8 cellular contexts compared by ENCODE assay signal in the genomic region with DNA sequence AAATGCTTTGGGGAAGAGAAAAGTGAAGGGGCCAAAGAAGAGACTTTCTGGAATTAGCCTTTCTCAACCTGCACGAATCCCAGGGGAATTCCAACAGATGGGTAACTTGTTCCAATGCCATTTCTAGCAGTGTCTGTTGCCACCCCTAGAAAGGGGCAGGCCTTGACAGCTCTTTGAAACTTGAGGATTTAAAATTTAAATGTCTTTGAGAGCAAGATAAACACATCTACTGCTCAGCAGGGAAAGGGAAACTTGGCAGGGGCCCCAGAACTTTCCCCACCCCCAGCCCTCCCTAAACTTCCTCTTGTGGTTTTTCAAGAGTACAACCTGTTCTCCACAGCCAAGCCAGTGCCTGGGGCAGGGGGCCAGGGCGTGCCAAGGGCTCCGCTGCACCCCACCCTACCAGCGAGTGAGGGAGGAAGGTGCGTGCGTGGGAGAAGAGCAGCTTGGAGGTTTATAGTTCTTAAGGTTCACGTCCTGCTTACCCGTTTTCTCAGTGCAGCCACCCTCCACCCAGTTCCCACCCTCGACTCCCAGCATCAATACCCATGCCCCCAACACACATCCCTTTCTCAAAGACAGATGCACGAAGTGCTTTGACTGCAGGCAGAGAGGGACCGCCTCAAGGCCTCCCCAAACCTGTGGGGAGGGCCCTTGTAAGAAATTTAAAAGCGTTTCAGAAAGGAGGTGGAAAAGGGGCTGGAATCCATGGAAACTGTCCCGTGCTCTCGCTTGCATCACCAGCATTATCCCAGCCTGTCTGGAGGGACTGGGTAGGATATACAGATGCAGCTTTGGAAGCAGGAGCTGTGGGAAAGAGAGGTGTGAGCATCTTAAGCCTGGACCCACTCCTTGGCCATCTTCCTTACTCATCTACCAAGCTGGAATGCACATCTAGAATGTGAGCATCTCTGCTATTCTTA. TPM values are rescaled to one million over a fixed set of nuclear protein-coding genes. Genes with fewer than 3 reads are reported as not detected.
DNase-seq lines count a peak whose midpoint lies in the region; ATAC-seq and TF ChIP-seq lines count a peak whose summit lies in the region.

No MANE protein-coding gene starts in this region.

- peak overlapping the region; percentile 71 to 82 for H3K4me3 Mint-ChIP-seq in CD14-positive monocyte
- peak overlapping the region; percentile 95 for H3K4me3 Mint-ChIP-seq in activated naive CD8-positive, alpha-beta T cell treated with anti-CD3 and anti-CD28 coated beads for 36 hours

- intact Hi-C loops in CD14-positive monocyte (cut with micrococcal nuclease): loop anchor here (2.0 to 5.0 kb wide), 4 partner anchors 108 to 199 kb away; a partner anchor contains a TSS
- intact Hi-C loops in heart left ventricle (cut with DNase I): loop anchor here in 9 of 10 donors (1.0 to 10.0 kb wide), 11 partner anchors 105 to 681 kb away; a partner anchor contains a TSS
- intact Hi-C loops in posterior cingulate gyrus (cut with DNase I): loop anchor here (2.0 kb wide), 1 partner anchor 105 kb away; a partner anchor contains a TSS

- peak overlapping the region in 9 of 12 donors; percentile 29 to 87 (median 74) for H3K4me3 ChIP-seq in heart left ventricle

- DNase-seq in CD14-positive monocyte (ENCODE audit: low spot score) (peak; percentile 62), SIG-M5 treated with dmso at 0.1 percent for 504 hours (lab: John Stamatoyannopoulos, UW; ENCODE audit: unreplicated experiment) (peak; percentile 80), heart left ventricle (peak; percentile 88 to 97 (median 92)), posterior cingulate gyrus (peak; percentile 40 to 90 (median 63))
- peak; percentile 78 for DNase-seq in activated naive CD8-positive, alpha-beta T cell treated with anti-CD3 and anti-CD28 coated beads for 36 hours

- H3K36me3 ChIP-seq in heart left ventricle: no peaks in the 10 kb centered on the region

- no peak; the same call in 1 of the 2 replicates for TF ChIP-seq EP300 in Ishikawa (IDR thresholded peaks at IDR 0.05; ENCODE audit: borderline replicate concordance)

- H3K27ac Mint-ChIP-seq in CD14-positive monocyte: peak overlapping the region; percentile 50 to 86 (median 80)
- H3K27ac Mint-ChIP-seq in activated naive CD8-positive, alpha-beta T cell treated with anti-CD3 and anti-CD28 coated beads for 36 hours: peak overlapping the region; percentile 86

- H3K9me3 Mint-ChIP-seq in CD14-positive monocyte: peaks cover 0 to 2% (median 0%) of the 10 kb centered on the region in 7 donors
- no peaks in the 10 kb centered on the region for H3K9me3 Mint-ChIP-seq in activated naive CD8-positive, alpha-beta T cell treated with anti-CD3 and anti-CD28 coated beads for 36 hours

- H3K4me1 ChIP-seq in heart left ventricle: peaks cover 16 to 90% (median 66%) of the 10 kb centered on the region in 12 donors

- peaks cover 77% of the 10 kb centered on the region for H3K4me1 Mint-ChIP-seq in CD14-positive monocyte
- peaks cover 81% of the 10 kb centered on the region for H3K4me1 Mint-ChIP-seq in activated naive CD8-positive, alpha-beta T cell treated with anti-CD3 and anti-CD28 coated beads for 36 hours

- H3K27me3 Mint-ChIP-seq in CD14-positive monocyte (ENCODE audit: low read depth in 3 of 3): peaks cover 7 to 28% (median 11%) of the 10 kb centered on the region in 3 donors
- H3K27me3 Mint-ChIP-seq in activated naive CD8-positive, alpha-beta T cell treated with anti-CD3 and anti-CD28 coated beads for 36 hours: no peaks in the 10 kb centered on the region

- no peak for TF ChIP-seq RAD21 in Ishikawa (IDR thresholded peaks at IDR 0.05; ENCODE audit: low read depth)

- peaks cover 0 to 3% of the 10 kb centered on the region in 2 donors for H3K36me3 Mint-ChIP-seq in CD14-positive monocyte
- peaks cover 8% of the 10 kb centered on the region for H3K36me3 Mint-ChIP-seq in activated naive CD8-positive, alpha-beta T cell treated with anti-CD3 and anti-CD28 coated beads for 36 hours

- 6 to 12% (median 8%) methylated on average over 14 of the region's 14 CpGs for WGBS in heart left ventricle, 4 donors

- no peaks in the 10 kb centered on the region for H3K9me3 ChIP-seq in heart left ventricle

- no peaks in the 10 kb centered on the region for H3K27me3 ChIP-seq in heart left ventricle

- peak in 1 of 2 donors; percentile 41 for TF ChIP-seq POLR2A in heart left ventricle (IDR thresholded peaks at IDR 0.05)

- H3K27ac ChIP-seq in heart left ventricle: peak overlapping the region; percentile 81 to 98 (median 93)

- TF ChIP-seq CTCF in CD14-positive monocyte (IDR thresholded peaks at IDR 0.05) (no peak), heart left ventricle (IDR thresholded peaks at IDR 0.05) (peak in 1 of 12 donors; percentile 10)

- peak; percentile 75 to 82 (median 75) for ATAC-seq in heart left ventricle
- ATAC-seq in HG03097 (IDR thresholded peaks at IDR 0.05; ENCODE audit: low FRiP score, unreplicated experiment): no peak
- no peak for ATAC-seq in GM18511 (IDR thresholded peaks at IDR 0.05; ENCODE audit: unreplicated experiment)

TF ChIP-seq in Ishikawa, 13 proteins besides CTCF, POLR2A, EP300 and RAD21:
- TF ChIP-seq NFIC (IDR thresholded peaks at IDR 0.05): peak; percentile 96
- peak; percentile 81 for TF ChIP-seq TCF12 (IDR thresholded peaks at IDR 0.05; ENCODE audit: low read depth)
- TF ChIP-seq TAF1 (IDR thresholded peaks at IDR 0.05; ENCODE audit: low read depth): no peak
- TF ChIP-seq, protein P1, sequence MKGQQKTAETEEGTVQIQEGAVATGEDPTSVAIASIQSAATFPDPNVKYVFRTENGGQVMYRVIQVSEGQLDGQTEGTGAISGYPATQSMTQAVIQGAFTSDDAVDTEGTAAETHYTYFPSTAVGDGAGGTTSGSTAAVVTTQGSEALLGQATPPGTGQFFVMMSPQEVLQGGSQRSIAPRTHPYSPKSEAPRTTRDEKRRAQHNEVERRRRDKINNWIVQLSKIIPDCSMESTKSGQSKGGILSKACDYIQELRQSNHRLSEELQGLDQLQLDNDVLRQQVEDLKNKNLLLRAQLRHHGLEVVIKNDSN (IDR thresholded peaks at IDR 0.05): no peak
- TF ChIP-seq YY1 (IDR thresholded peaks at IDR 0.05; ENCODE audit: low read depth): no peak
- TF ChIP-seq, protein P2, sequence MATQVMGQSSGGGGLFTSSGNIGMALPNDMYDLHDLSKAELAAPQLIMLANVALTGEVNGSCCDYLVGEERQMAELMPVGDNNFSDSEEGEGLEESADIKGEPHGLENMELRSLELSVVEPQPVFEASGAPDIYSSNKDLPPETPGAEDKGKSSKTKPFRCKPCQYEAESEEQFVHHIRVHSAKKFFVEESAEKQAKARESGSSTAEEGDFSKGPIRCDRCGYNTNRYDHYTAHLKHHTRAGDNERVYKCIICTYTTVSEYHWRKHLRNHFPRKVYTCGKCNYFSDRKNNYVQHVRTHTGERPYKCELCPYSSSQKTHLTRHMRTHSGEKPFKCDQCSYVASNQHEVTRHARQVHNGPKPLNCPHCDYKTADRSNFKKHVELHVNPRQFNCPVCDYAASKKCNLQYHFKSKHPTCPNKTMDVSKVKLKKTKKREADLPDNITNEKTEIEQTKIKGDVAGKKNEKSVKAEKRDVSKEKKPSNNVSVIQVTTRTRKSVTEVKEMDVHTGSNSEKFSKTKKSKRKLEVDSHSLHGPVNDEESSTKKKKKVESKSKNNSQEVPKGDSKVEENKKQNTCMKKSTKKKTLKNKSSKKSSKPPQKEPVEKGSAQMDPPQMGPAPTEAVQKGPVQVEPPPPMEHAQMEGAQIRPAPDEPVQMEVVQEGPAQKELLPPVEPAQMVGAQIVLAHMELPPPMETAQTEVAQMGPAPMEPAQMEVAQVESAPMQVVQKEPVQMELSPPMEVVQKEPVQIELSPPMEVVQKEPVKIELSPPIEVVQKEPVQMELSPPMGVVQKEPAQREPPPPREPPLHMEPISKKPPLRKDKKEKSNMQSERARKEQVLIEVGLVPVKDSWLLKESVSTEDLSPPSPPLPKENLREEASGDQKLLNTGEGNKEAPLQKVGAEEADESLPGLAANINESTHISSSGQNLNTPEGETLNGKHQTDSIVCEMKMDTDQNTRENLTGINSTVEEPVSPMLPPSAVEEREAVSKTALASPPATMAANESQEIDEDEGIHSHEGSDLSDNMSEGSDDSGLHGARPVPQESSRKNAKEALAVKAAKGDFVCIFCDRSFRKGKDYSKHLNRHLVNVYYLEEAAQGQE (IDR thresholded peaks at IDR 0.05; ENCODE audit: low read depth): no peak
- TF ChIP-seq ZBTB7A (IDR thresholded peaks at IDR 0.05; ENCODE audit: low read depth): peak; percentile 69
- TF ChIP-seq FOXM1 (IDR thresholded peaks at IDR 0.05; ENCODE audit: borderline replicate concordance, low read depth): no peak
- peak; percentile 24; the same call in 1 of the 2 replicates for TF ChIP-seq CEBPB (IDR thresholded peaks at IDR 0.05)

RNA-seq across cellular contexts. Expression of a gene that starts 4.5 kb away (rescaled TPM):
- polyA plus RNA-seq in CD14-positive monocyte (10 to 100 TPM; 13.1 to 16.6 TPM), heart left ventricle (10 to 100 TPM; 18.5 to 24.7 TPM)
- 10 to 100 TPM; 40.4 to 45.1 TPM for total RNA-seq in activated naive CD8-positive, alpha-beta T cell treated with anti-CD3 and anti-CD28 coated beads for 36 hours
- 10 to 100 TPM; 24.4 to 38.7 (median 28.4) TPM for total RNA-seq in heart left ventricle

Comparison
In these comparisons a context has a peak if more than half of its experiments do, and no peak if none do; other contexts are left out.
1. ATAC-seq: peak in heart left ventricle (4 of 4); none in HG03097 (single experiment) and GM18511 (single experiment).
2. Peak in every context shown above with its lines, with median percentiles within 50 percentile points of each other: DNase-seq.